Comparison of ENCODE assay signal across 15 cellular contexts in genomic region chr2:144102386-144102785, GRCh38.
DNase-seq lines count a peak whose midpoint lies in the region; ATAC-seq, FAIRE-seq and TF ChIP-seq lines count a peak whose summit lies in the region.
"Had no signal": no experiment of that assay in that cellular context is flagged by ENCODE, and none has a peak within 500 bp of the region (broad histone marks: within the 10 kb centered on the region; RNA-seq: fewer than 3 reads in every experiment).

No MANE protein-coding gene starts in this region.

- peak; percentile 45 for FAIRE-seq in GM12891 (lab: Jason Lieb, UNC)
- FAIRE-seq: RCC 7860 had no signal

- DNase-seq in GM12891 (ENCODE audit: insufficient read length, low spot score) (no peak), HPDE6-E6E7 (ENCODE audit: extremely low spot score) (peak; percentile 85), RWPE1 (ENCODE audit: low spot score) (peak; percentile 90), GM10248 (ENCODE audit: extremely low spot score) (no peak), posterior vena cava (ENCODE audit: low spot score) (no peak)
- DNase-seq in activated naive CD4-positive, alpha-beta T cell treated with anti-CD3 and anti-CD28 coated beads, Interleukin-2, amount 10 ng/mL, durations not matched to agents 7 days and 5 days: no peak
- DNase-seq: COR-L47, KBM-7, NCI-H1048, NCI-H187, NCI-H524, SHP77 treated with DMSO at 0.1 percent for 48 hours had no signal

- CTCF ChIA-PET in RWPE1 (lab: Yijun Ruan, JAX): interaction anchor here (0.6 to 0.8 kb wide), 2 partner anchors 16 to 369 kb away, joined by 3 to 5 read pairs; no protein-coding TSS in a partner anchor
- CTCF ChIA-PET in GM10248 (lab: Yijun Ruan, JAX): interaction anchor here (1.2 to 2.3 kb wide), 3 partner anchors 15 to 48 kb away, joined by 3 to 8 read pairs (median 3); no protein-coding TSS in a partner anchor
- CTCF ChIA-PET in activated naive CD4-positive, alpha-beta T cell treated with anti-CD3 and anti-CD28 coated beads, Interleukin-2, amount 10 ng/mL, durations not matched to agents 7 days and 5 days (lab: Charles Lee): no interaction called here

- H3K4me1 Mint-ChIP-seq in activated naive CD4-positive, alpha-beta T cell treated with anti-CD3 and anti-CD28 coated beads, Interleukin-2, amount 10 ng/mL, durations not matched to agents 7 days and 5 days: no peaks in the 10 kb centered on the region

- H3K27ac ChIP-seq in RWPE1: no peak overlapping the region

- H3K27me3 Mint-ChIP-seq in activated naive CD4-positive, alpha-beta T cell treated with anti-CD3 and anti-CD28 coated beads, Interleukin-2, amount 10 ng/mL, durations not matched to agents 7 days and 5 days: no peaks in the 10 kb centered on the region

- ATAC-seq in esophagus mucosa (peak; percentile 91), HG02571 (IDR thresholded peaks at IDR 0.05; ENCODE audit: unreplicated experiment) (no peak)

- TF ChIP-seq POLR2A in GM12891 (IDR thresholded peaks at IDR 0.05; ENCODE audit: low read depth, low read length): no peak

- TF ChIP-seq CTCF in RWPE1 (conservative IDR thresholded peaks at IDR 0.05; ENCODE audit: low read depth): no peak
- no peak for TF ChIP-seq CTCF in GM10248 (IDR thresholded peaks at IDR 0.05; ENCODE audit: control extremely low read depth, extremely low read depth, low read depth, missing control alignments)

- H3K9me3 Mint-ChIP-seq in activated naive CD4-positive, alpha-beta T cell treated with anti-CD3 and anti-CD28 coated beads, Interleukin-2, amount 10 ng/mL, durations not matched to agents 7 days and 5 days: peaks cover 16% of the 10 kb centered on the region

- no peaks in the 10 kb centered on the region for H3K36me3 Mint-ChIP-seq in activated naive CD4-positive, alpha-beta T cell treated with anti-CD3 and anti-CD28 coated beads, Interleukin-2, amount 10 ng/mL, durations not matched to agents 7 days and 5 days

- intact Hi-C loops in posterior vena cava (cut with DNase I): no loop called here

- H3K27ac Mint-ChIP-seq in activated naive CD4-positive, alpha-beta T cell treated with anti-CD3 and anti-CD28 coated beads, Interleukin-2, amount 10 ng/mL, durations not matched to agents 7 days and 5 days: no peak overlapping the region

- POLR2A ChIA-PET in RWPE1 (lab: Yijun Ruan, JAX; ENCODE audit: low non-redundant PET): no interaction called here
- POLR2A ChIA-PET in GM10248 (lab: Yijun Ruan, JAX): no interaction called here

- H3K4me3 Mint-ChIP-seq in activated naive CD4-positive, alpha-beta T cell treated with anti-CD3 and anti-CD28 coated beads, Interleukin-2, amount 10 ng/mL, durations not matched to agents 7 days and 5 days: no peak overlapping the region

TF ChIP-seq in GM12891, 5 proteins besides CTCF, POLR2A, EP300 and RAD21:
- no peak for TF ChIP-seq POLR2AphosphoS5 (IDR thresholded peaks at IDR 0.05; ENCODE audit: low read depth, low read length)
- no peak for TF ChIP-seq POU2F2 (IDR thresholded peaks at IDR 0.05; ENCODE audit: low read depth, low read length)
- TF ChIP-seq PAX5 (IDR thresholded peaks at IDR 0.05; ENCODE audit: insufficient read depth, low read length, severe bottlenecking): no peak
- no peak for TF ChIP-seq SPI1 (IDR thresholded peaks at IDR 0.05; ENCODE audit: low read depth, low read length)
- no peak for TF ChIP-seq TAF1 (IDR thresholded peaks at IDR 0.05; ENCODE audit: low read depth, low read length)

Comparison
In these comparisons a context has a peak if more than half of its experiments do, and no peak if none do; other contexts are left out.
1. DNase-seq: peak in HPDE6-E6E7 (single experiment) and RWPE1 (single experiment); none in GM12891 (single experiment), GM10248 (single experiment), posterior vena cava (single experiment) and activated naive CD4-positive, alpha-beta T cell treated with anti-CD3 and anti-CD28 coated beads, Interleukin-2, amount 10 ng/mL, durations not matched to agents 7 days and 5 days (single experiment).